Comparison of ENCODE assay signal across 9 cellular contexts in the genomic region with DNA sequence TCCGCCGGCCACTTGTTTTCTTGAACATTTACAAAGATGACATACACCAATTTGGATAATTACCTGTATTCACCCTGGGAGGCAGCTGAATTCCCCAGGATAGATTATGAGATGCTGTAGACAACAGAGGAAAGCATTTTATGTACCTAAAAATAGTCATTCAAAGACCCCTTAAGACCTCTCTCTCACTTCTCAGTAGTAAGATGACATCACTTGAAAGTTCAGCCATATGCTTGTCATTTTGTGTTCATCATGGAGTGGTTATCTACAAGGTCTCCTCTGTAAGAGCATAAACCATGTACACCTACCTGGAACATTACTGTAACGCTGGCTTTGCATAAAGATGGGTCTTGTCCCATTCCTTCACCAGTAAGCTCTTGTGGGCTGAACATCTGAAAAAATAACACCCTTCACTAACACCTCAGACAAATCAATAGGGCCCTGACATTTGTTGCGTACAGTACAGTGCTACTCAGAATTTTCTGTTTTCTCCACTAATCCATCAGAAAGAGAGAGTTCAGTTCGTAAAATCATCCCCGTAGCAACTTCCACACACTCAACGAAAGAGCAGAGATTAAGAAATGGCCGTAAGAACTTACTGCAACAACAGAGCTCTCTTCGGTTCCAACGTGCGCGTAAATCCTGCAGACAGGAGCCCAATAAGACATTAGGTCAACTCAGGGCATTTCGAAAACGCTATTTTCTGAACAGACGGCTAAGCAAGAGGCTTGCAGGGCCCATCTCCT. TPM values are rescaled to one million over a fixed set of nuclear protein-coding genes. Genes with fewer than 3 reads are reported as not detected.
A peak's percentile ranks its signal among the peaks of the same experiment; 100 is the strongest.
DNase-seq lines count a peak whose midpoint lies in the region; ATAC-seq and TF ChIP-seq lines count a peak whose summit lies in the region.
"Had no signal": no experiment of that assay in that cellular context is flagged by ENCODE, and none has a peak within 500 bp of the region (broad histone marks: within the 10 kb centered on the region; RNA-seq: fewer than 3 reads in every experiment).

No MANE protein-coding gene starts in this region.

- TF ChIP-seq CTCF in left lung (IDR thresholded peaks at IDR 0.05) = no peak
- TF ChIP-seq CTCF in type B pancreatic cell (conservative IDR thresholded peaks at IDR 0.05) = no peak

- DNase-seq in activated T-cell treated with anti-CD3 and anti-CD28 coated beads, Interleukin-2, amount 50 U/mL, for 4 hours = no peak
- no peak for DNase-seq in activated T-cell treated with anti-CD3 and anti-CD28 coated beads for 4 hours
- DNase-seq in activated naive CD8-positive, alpha-beta T cell treated with anti-CD3 and anti-CD28 coated beads, Interleukin-2, amount 50 U/mL, for 24 hours = no peak
- DNase-seq in left lung = no peak
- DNase-seq in type B pancreatic cell (ENCODE audit: extremely low spot score, unreplicated experiment) = no peak
- no peak for DNase-seq in SKM-1 (lab: John Stamatoyannopoulos, UW; ENCODE audit: unreplicated experiment)

- peak overlapping the region; percentile 65 to 81 for H3K4me3 ChIP-seq in left lung

- peak overlapping the region; percentile 97 for H3K4me3 Mint-ChIP-seq in activated T-cell treated with anti-CD3 and anti-CD28 coated beads, Interleukin-2, amount 50 U/mL, for 4 hours
- peak overlapping the region; percentile 95 for H3K4me3 Mint-ChIP-seq in activated naive CD8-positive, alpha-beta T cell treated with anti-CD3 and anti-CD28 coated beads, Interleukin-2, amount 50 U/mL, for 24 hours
- peak overlapping the region; percentile 97 for H3K4me3 Mint-ChIP-seq in type B pancreatic cell

- no peaks in the 10 kb centered on the region for H3K9me3 ChIP-seq in left lung

- H3K36me3 ChIP-seq in left lung = peaks cover 4 to 39% of the 10 kb centered on the region in 2 donors

- intact Hi-C loops in left lung (cut with DNase I) = loop anchor here in 1 of 2 donors (10.0 kb wide), 1 partner anchor 60 kb away; the partner anchor contains the start of gene TMEM223

- peak overlapping the region; percentile 99 for H3K27ac Mint-ChIP-seq in activated naive CD8-positive, alpha-beta T cell treated with anti-CD3 and anti-CD28 coated beads, Interleukin-2, amount 50 U/mL, for 24 hours
- peak overlapping the region; percentile 96 for H3K27ac Mint-ChIP-seq in type B pancreatic cell

- peaks cover 49% of the 10 kb centered on the region for H3K4me1 Mint-ChIP-seq in activated T-cell treated with anti-CD3 and anti-CD28 coated beads, Interleukin-2, amount 50 U/mL, for 4 hours (ENCODE audit: low read depth)
- H3K4me1 Mint-ChIP-seq in activated naive CD8-positive, alpha-beta T cell treated with anti-CD3 and anti-CD28 coated beads, Interleukin-2, amount 50 U/mL, for 24 hours = peaks cover 73% of the 10 kb centered on the region
- H3K4me1 Mint-ChIP-seq in type B pancreatic cell (ENCODE audit: unreplicated experiment) = peaks cover 52% of the 10 kb centered on the region

- ATAC-seq in activated T-cell treated with anti-CD3 and anti-CD28 coated beads, Interleukin-2, amount 50 U/mL, for 4 hours = no peak
- ATAC-seq in activated naive CD8-positive, alpha-beta T cell treated with anti-CD3 and anti-CD28 coated beads, Interleukin-2, amount 50 U/mL, for 24 hours = no peak
- ATAC-seq in left lung (no peak), HG03196 (IDR thresholded peaks at IDR 0.05; ENCODE audit: unreplicated experiment) (no peak), HG03280 (IDR thresholded peaks at IDR 0.05; ENCODE audit: unreplicated experiment) (no peak)

- peaks cover 17 to 63% of the 10 kb centered on the region in 2 donors for H3K4me1 ChIP-seq in left lung

- no peaks in the 10 kb centered on the region for H3K27me3 ChIP-seq in left lung

- H3K9me3 Mint-ChIP-seq in activated T-cell treated with anti-CD3 and anti-CD28 coated beads, Interleukin-2, amount 50 U/mL, for 4 hours = no peaks in the 10 kb centered on the region
- no peaks in the 10 kb centered on the region for H3K9me3 Mint-ChIP-seq in activated naive CD8-positive, alpha-beta T cell treated with anti-CD3 and anti-CD28 coated beads, Interleukin-2, amount 50 U/mL, for 24 hours
- H3K9me3 Mint-ChIP-seq in type B pancreatic cell = no peaks in the 10 kb centered on the region

- H3K27me3 Mint-ChIP-seq in activated T-cell treated with anti-CD3 and anti-CD28 coated beads, Interleukin-2, amount 50 U/mL, for 4 hours (ENCODE audit: low read depth) = no peaks in the 10 kb centered on the region
- peaks cover 7% of the 10 kb centered on the region for H3K27me3 Mint-ChIP-seq in activated naive CD8-positive, alpha-beta T cell treated with anti-CD3 and anti-CD28 coated beads, Interleukin-2, amount 50 U/mL, for 24 hours
- H3K27me3 Mint-ChIP-seq in type B pancreatic cell = no peaks in the 10 kb centered on the region

- H3K27ac ChIP-seq in left lung = peak overlapping the region; percentile 45 to 82

- peaks cover 40% of the 10 kb centered on the region for H3K36me3 Mint-ChIP-seq in activated T-cell treated with anti-CD3 and anti-CD28 coated beads, Interleukin-2, amount 50 U/mL, for 4 hours (ENCODE audit: insufficient read depth)
- H3K36me3 Mint-ChIP-seq in activated naive CD8-positive, alpha-beta T cell treated with anti-CD3 and anti-CD28 coated beads, Interleukin-2, amount 50 U/mL, for 24 hours (ENCODE audit: low read depth) = peaks cover 68% of the 10 kb centered on the region
- peaks cover 38% of the 10 kb centered on the region for H3K36me3 Mint-ChIP-seq in type B pancreatic cell

RNA-seq across cellular contexts. Expression of gene WDR74, which starts 15.6 kb away (rescaled TPM):
- 100 to 1,000 TPM; 228 to 254 (median 235) TPM for total RNA-seq in activated T-cell treated with anti-CD3 and anti-CD28 coated beads, Interleukin-2, amount 50 U/mL, for 4 hours
- total RNA-seq in left lung (10 to 100 TPM; 24.6 to 45.4 TPM), type B pancreatic cell (ENCODE audit: low replicate concordance) (47.6 and 58.3 TPM in 2 replicates)

RNA-seq across cellular contexts. Expression of gene TEX54, which starts 22.4 kb away (rescaled TPM):
- under 1 TPM; 0.63 to 0.92 (median 0.89) TPM for total RNA-seq in activated T-cell treated with anti-CD3 and anti-CD28 coated beads, Interleukin-2, amount 50 U/mL, for 4 hours
- not detected for total RNA-seq in left lung
- not detected in 2 replicates for total RNA-seq in type B pancreatic cell (ENCODE audit: low replicate concordance)
- total RNA-seq: dermis microvascular lymphatic vessel endothelial cell had no signal

RNA-seq across cellular contexts. Expression of gene STX5, which starts 23.1 kb away (rescaled TPM):
- total RNA-seq in activated T-cell treated with anti-CD3 and anti-CD28 coated beads, Interleukin-2, amount 50 U/mL, for 4 hours = 10 to 100 TPM; 22.3 to 31.6 (median 28.4) TPM
- total RNA-seq in left lung = 10 to 100 TPM; 38.9 to 40.5 TPM
- total RNA-seq in type B pancreatic cell (ENCODE audit: low replicate concordance) = 42.4 and 51.7 TPM in 2 replicates

RNA-seq across cellular contexts. Expression of gene SLC3A2, which starts 25.7 kb away (rescaled TPM):
- 100 to 1,000 TPM; 580 to 683 (median 586) TPM for total RNA-seq in activated T-cell treated with anti-CD3 and anti-CD28 coated beads, Interleukin-2, amount 50 U/mL, for 4 hours
- 100 to 1,000 TPM; 131 to 228 TPM for total RNA-seq in left lung
- 190 and 287 TPM in 2 replicates for total RNA-seq in type B pancreatic cell (ENCODE audit: low replicate concordance)

RNA-seq across cellular contexts. Expression of gene NXF1, which starts 49.8 kb away (rescaled TPM):
- 100 to 1,000 TPM; 138 to 180 (median 158) TPM for total RNA-seq in activated T-cell treated with anti-CD3 and anti-CD28 coated beads, Interleukin-2, amount 50 U/mL, for 4 hours
- total RNA-seq in left lung (10 to 100 TPM; 67.8 to 73.0 TPM), type B pancreatic cell (ENCODE audit: low replicate concordance) (111 TPM in 2 replicates)
